2 cellular contexts compared by ENCODE assay signal in the genomic region with DNA sequence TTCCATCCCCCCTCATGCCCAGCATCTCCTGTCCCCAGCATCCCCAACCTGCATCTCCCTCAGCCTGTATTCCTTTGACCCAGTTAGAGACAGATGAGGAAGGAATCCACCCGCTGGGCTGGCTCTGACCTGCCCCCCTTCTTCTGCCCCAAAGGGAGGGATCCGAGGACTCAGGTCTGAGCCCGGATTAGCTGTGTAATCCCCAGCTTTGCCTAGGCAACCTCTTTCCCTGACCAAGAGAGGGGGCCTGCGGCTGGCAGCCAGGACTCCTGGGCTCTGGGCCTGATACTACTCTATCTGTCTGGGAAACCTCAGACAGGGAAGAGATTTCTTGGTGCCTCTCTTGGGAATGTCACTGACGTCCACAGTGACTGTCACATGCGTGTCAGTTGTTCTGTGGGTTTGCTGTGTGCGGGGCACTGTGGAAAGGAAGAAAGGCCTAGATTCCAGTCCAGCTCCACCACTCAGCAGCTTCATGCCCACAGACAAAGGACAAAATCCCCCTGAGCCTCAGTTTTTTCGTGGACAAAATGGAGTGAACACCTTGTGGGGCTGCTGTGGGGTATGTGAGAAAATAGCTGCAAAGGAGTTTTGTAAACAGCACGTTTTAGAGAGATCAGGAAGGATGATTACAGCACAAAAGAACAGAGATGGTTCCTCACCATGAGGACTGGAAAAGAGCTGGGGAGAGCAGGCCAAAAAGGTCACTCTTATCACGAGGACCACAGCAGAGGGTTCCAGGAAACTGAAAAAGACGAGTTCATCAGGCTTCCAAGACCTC.
TF ChIP-seq lines count a peak whose summit lies in the region.

No MANE protein-coding gene starts in this region.

TF ChIP-seq in SK-N-SH, 30 proteins besides CTCF, POLR2A, EP300 and RAD21:
- TF ChIP-seq ZBTB33 (IDR thresholded peaks at IDR 0.05; ENCODE audit: borderline replicate concordance, low read depth) (no peak), MEF2A (IDR thresholded peaks at IDR 0.05; ENCODE audit: borderline replicate concordance, low read depth) (no peak), GABPA (IDR thresholded peaks at IDR 0.05; ENCODE audit: low read depth) (no peak), REST (IDR thresholded peaks at IDR 0.05; ENCODE audit: low read depth, low read length) (no peak), USF1 (IDR thresholded peaks at IDR 0.05; ENCODE audit: borderline replicate concordance, low read depth) (no peak), TAF1 (IDR thresholded peaks at IDR 0.05; ENCODE audit: borderline replicate concordance, low read depth, low read length) (no peak), TEAD4 (IDR thresholded peaks at IDR 0.05; ENCODE audit: borderline replicate concordance, insufficient read depth) (no peak), IRF3 (IDR thresholded peaks at IDR 0.05; ENCODE audit: low read depth, low read length) (no peak), SIN3A (IDR thresholded peaks at IDR 0.05; ENCODE audit: borderline replicate concordance, low read depth, low read length) (no peak), FOXJ3 (CRISPR knock-in tag; IDR thresholded peaks at IDR 0.05) (no peak), FOXM1 (IDR thresholded peaks at IDR 0.05; ENCODE audit: low read depth) (no peak), POLR2AphosphoS5 (IDR thresholded peaks at IDR 0.05; ENCODE audit: low read depth, low read length) (no peak)
- TF ChIP-seq, protein P1, sequence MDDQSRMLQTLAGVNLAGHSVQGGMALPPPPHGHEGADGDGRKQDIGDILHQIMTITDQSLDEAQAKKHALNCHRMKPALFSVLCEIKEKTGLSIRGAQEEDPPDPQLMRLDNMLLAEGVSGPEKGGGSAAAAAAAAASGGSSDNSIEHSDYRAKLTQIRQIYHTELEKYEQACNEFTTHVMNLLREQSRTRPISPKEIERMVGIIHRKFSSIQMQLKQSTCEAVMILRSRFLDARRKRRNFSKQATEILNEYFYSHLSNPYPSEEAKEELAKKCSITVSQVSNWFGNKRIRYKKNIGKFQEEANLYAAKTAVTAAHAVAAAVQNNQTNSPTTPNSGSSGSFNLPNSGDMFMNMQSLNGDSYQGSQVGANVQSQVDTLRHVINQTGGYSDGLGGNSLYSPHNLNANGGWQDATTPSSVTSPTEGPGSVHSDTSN (IDR thresholded peaks at IDR 0.05) = no peak

TF ChIP-seq in SK-N-SH treated with all-trans-retinoic acid at 6 μM for 48 hours, 23 proteins besides CTCF, POLR2A, EP300 and RAD21:
- TF ChIP-seq PATZ1 (CRISPR knock-in tag; IDR thresholded peaks at IDR 0.05; ENCODE audit: borderline replicate concordance) (no peak), ZFP3 (CRISPR knock-in tag; IDR thresholded peaks at IDR 0.05) (no peak), GLIS3 (CRISPR knock-in tag; IDR thresholded peaks at IDR 0.05) (no peak), ARNTL (CRISPR knock-in tag; IDR thresholded peaks at IDR 0.05; ENCODE audit: borderline replicate concordance, low read depth) (no peak), ZNF565 (CRISPR knock-in tag; conservative IDR thresholded peaks at IDR 0.05; ENCODE audit: low read depth) (no peak)
